ENCODE assay signal across 1 cellular context in genomic region chr13:98370806-98371553, GRCh38.
TF ChIP-seq lines count a peak whose summit lies in the region.

No MANE protein-coding gene starts in this region.

TF ChIP-seq in WTC11, 78 proteins besides CTCF, POLR2A, EP300 and RAD21 (continued from another document):
- no peak for TF ChIP-seq ZNF425 (CRISPR knock-in tag; conservative IDR thresholded peaks at IDR 0.05)
- TF ChIP-seq, protein P1, sequence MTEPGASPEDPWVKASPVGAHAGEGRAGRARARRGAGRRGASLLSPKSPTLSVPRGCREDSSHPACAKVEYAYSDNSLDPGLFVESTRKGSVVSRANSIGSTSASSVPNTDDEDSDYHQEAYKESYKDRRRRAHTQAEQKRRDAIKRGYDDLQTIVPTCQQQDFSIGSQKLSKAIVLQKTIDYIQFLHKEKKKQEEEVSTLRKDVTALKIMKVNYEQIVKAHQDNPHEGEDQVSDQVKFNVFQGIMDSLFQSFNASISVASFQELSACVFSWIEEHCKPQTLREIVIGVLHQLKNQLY (CRISPR knock-in tag; IDR thresholded peaks at IDR 0.05) = no peak
- TF ChIP-seq CDX4 (CRISPR knock-in tag; IDR thresholded peaks at IDR 0.05; ENCODE audit: borderline replicate concordance) = no peak
- TF ChIP-seq HMGXB4 (CRISPR knock-in tag; IDR thresholded peaks at IDR 0.05) = no peak
- no peak for TF ChIP-seq GABPB1 (CRISPR knock-in tag; IDR thresholded peaks at IDR 0.05)
- no peak for TF ChIP-seq SMAD3 (CRISPR knock-in tag; IDR thresholded peaks at IDR 0.05; ENCODE audit: borderline replicate concordance)
- TF ChIP-seq, protein P2, sequence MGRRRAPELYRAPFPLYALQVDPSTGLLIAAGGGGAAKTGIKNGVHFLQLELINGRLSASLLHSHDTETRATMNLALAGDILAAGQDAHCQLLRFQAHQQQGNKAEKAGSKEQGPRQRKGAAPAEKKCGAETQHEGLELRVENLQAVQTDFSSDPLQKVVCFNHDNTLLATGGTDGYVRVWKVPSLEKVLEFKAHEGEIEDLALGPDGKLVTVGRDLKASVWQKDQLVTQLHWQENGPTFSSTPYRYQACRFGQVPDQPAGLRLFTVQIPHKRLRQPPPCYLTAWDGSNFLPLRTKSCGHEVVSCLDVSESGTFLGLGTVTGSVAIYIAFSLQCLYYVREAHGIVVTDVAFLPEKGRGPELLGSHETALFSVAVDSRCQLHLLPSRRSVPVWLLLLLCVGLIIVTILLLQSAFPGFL (CRISPR knock-in tag; IDR thresholded peaks at IDR 0.05; ENCODE audit: borderline replicate concordance) = no peak
- no peak for TF ChIP-seq ERG (CRISPR knock-in tag; IDR thresholded peaks at IDR 0.05)
- TF ChIP-seq ELF4 (CRISPR knock-in tag; IDR thresholded peaks at IDR 0.05; ENCODE audit: low read depth) = no peak
- TF ChIP-seq, protein P3, sequence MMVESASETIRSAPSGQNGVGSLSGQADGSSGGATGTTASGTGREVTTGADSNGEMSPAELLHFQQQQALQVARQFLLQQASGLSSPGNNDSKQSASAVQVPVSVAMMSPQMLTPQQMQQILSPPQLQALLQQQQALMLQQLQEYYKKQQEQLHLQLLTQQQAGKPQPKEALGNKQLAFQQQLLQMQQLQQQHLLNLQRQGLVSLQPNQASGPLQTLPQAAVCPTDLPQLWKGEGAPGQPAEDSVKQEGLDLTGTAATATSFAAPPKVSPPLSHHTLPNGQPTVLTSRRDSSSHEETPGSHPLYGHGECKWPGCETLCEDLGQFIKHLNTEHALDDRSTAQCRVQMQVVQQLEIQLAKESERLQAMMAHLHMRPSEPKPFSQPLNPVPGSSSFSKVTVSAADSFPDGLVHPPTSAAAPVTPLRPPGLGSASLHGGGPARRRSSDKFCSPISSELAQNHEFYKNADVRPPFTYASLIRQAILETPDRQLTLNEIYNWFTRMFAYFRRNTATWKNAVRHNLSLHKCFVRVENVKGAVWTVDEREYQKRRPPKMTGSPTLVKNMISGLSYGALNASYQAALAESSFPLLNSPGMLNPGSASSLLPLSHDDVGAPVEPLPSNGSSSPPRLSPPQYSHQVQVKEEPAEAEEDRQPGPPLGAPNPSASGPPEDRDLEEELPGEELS (CRISPR knock-in tag; IDR thresholded peaks at IDR 0.05) = no peak
- TF ChIP-seq, protein P4, sequence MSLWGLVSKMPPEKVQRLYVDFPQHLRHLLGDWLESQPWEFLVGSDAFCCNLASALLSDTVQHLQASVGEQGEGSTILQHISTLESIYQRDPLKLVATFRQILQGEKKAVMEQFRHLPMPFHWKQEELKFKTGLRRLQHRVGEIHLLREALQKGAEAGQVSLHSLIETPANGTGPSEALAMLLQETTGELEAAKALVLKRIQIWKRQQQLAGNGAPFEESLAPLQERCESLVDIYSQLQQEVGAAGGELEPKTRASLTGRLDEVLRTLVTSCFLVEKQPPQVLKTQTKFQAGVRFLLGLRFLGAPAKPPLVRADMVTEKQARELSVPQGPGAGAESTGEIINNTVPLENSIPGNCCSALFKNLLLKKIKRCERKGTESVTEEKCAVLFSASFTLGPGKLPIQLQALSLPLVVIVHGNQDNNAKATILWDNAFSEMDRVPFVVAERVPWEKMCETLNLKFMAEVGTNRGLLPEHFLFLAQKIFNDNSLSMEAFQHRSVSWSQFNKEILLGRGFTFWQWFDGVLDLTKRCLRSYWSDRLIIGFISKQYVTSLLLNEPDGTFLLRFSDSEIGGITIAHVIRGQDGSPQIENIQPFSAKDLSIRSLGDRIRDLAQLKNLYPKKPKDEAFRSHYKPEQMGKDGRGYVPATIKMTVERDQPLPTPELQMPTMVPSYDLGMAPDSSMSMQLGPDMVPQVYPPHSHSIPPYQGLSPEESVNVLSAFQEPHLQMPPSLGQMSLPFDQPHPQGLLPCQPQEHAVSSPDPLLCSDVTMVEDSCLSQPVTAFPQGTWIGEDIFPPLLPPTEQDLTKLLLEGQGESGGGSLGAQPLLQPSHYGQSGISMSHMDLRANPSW (CRISPR knock-in tag; conservative IDR thresholded peaks at IDR 0.05; ENCODE audit: low read depth) = no peak
